Comparison of ENCODE assay signal across 2 cellular contexts in genomic region chr18:9965711-9966624, GRCh38.
TF ChIP-seq lines count a peak whose summit lies in the region.

No MANE protein-coding gene starts in this region.

TF ChIP-seq in IMR-90, 13 proteins besides CTCF, POLR2A, EP300 and RAD21:
- TF ChIP-seq SMC3 (IDR thresholded peaks at IDR 0.05; ENCODE audit: low read depth, low read length) = no peak
- no peak for TF ChIP-seq MAZ (IDR thresholded peaks at IDR 0.05; ENCODE audit: borderline replicate concordance, low read depth, low read length)
- no peak for TF ChIP-seq MAFK (IDR thresholded peaks at IDR 0.05; ENCODE audit: low read depth, low read length)
- no peak for TF ChIP-seq NFE2L2 (IDR thresholded peaks at IDR 0.05; ENCODE audit: low read depth, low read length)
- peak; percentile 65 for TF ChIP-seq CEBPB (IDR thresholded peaks at IDR 0.05; ENCODE audit: low read depth, low read length)

TF ChIP-seq in K562, 482 proteins besides CTCF, POLR2A, EP300 and RAD21 (continues in another document):
- 0 out of 2 replicates have a peak, but pooled peaks have one; percentile 9 for TF ChIP-seq CREM (IDR thresholded peaks at IDR 0.05; ENCODE audit: low read depth)
- no peak for TF ChIP-seq KAT2B (IDR thresholded peaks at IDR 0.05; ENCODE audit: low read depth, low read length)
- no peak for TF ChIP-seq ZBTB7A (IDR thresholded peaks at IDR 0.05; ENCODE audit: borderline replicate concordance, control insufficient read depth, low read depth, low read length)
- TF ChIP-seq ARHGAP35 (IDR thresholded peaks at IDR 0.05; ENCODE audit: partially characterized antibody) = no peak
- TF ChIP-seq LARP7 (IDR thresholded peaks at IDR 0.05) = no peak
- no peak for TF ChIP-seq THAP7 (CRISPR knock-in tag; IDR thresholded peaks at IDR 0.05)
- TF ChIP-seq ZNF696 (CRISPR knock-in tag; conservative IDR thresholded peaks at IDR 0.05) = no peak
- no peak for TF ChIP-seq ZKSCAN3 (CRISPR knock-in tag; IDR thresholded peaks at IDR 0.05)
- TF ChIP-seq ZNF280A (IDR thresholded peaks at IDR 0.05; ENCODE audit: low read depth, partially characterized antibody) = no peak
- peak; percentile 78; the same call in 1 of the 2 replicates for TF ChIP-seq ATF4 (CRISPR knock-in tag; IDR thresholded peaks at IDR 0.05)
- peak in 1 of 2 experiments; percentile 94; a peak in 2 of 4 replicates for TF ChIP-seq MLLT1 (IDR thresholded peaks at IDR 0.05)
- TF ChIP-seq KDM1A (IDR thresholded peaks at IDR 0.05) = 0 out of 4 replicates have a peak, but pooled peaks have one; percentile 6 to 7
- peak; percentile 20 for TF ChIP-seq PRDM10 (IDR thresholded peaks at IDR 0.05; ENCODE audit: partially characterized antibody)
- TF ChIP-seq SMARCE1 (IDR thresholded peaks at IDR 0.05) = peak; percentile 71; the same call in 1 of the 2 replicates
- TF ChIP-seq CHD2 (IDR thresholded peaks at IDR 0.05; ENCODE audit: low read depth, low read length) = no peak
- no peak for TF ChIP-seq ZBTB9 (CRISPR knock-in tag; IDR thresholded peaks at IDR 0.05)
- no peak for TF ChIP-seq ZSCAN29 (IDR thresholded peaks at IDR 0.05)
- TF ChIP-seq MEIS2 (IDR thresholded peaks at IDR 0.05; ENCODE audit: partially characterized antibody) = peak; percentile 83
- no peak for TF ChIP-seq TCF15 (CRISPR knock-in tag; IDR thresholded peaks at IDR 0.05)
- TF ChIP-seq CREB5 (CRISPR knock-in tag; IDR thresholded peaks at IDR 0.05) = no peak
- 0 out of 2 replicates have a peak, but pooled peaks have one; percentile 19 for TF ChIP-seq ZNF263 (CRISPR knock-in tag; IDR thresholded peaks at IDR 0.05; ENCODE audit: borderline replicate concordance)
- peak; percentile 69; the same call in 1 of the 2 replicates for TF ChIP-seq SMARCA4 (IDR thresholded peaks at IDR 0.05)
- TF ChIP-seq HES1 (IDR thresholded peaks at IDR 0.05; ENCODE audit: low read depth) = peak; percentile 92
- no peak for TF ChIP-seq ZNF655 (CRISPR knock-in tag; IDR thresholded peaks at IDR 0.05)
- TF ChIP-seq RBM22 (IDR thresholded peaks at IDR 0.05; ENCODE audit: low read depth, low read length, poor library complexity, severe bottlenecking) = no peak
- no peak for TF ChIP-seq ZNF280B (CRISPR knock-in tag; IDR thresholded peaks at IDR 0.05)
- no peak for TF ChIP-seq TFAM (CRISPR knock-in tag; conservative IDR thresholded peaks at IDR 0.05)
- TF ChIP-seq HIVEP1 (CRISPR knock-in tag; IDR thresholded peaks at IDR 0.05) = no peak
- TF ChIP-seq FOSL1 (tag; conservative IDR thresholded peaks at IDR 0.05) = peak; percentile 42; the same call in 1 of the 2 replicates
- no peak for TF ChIP-seq THAP12 (CRISPR knock-in tag; IDR thresholded peaks at IDR 0.05)
- TF ChIP-seq CTBP1 (IDR thresholded peaks at IDR 0.05; ENCODE audit: borderline replicate concordance) = peak; percentile 84
- no peak; the same call in 1 of the 2 replicates for TF ChIP-seq SOX6 (IDR thresholded peaks at IDR 0.05)
- 0 out of 2 replicates have a peak, but pooled peaks have one; percentile 39 for TF ChIP-seq PHB (CRISPR knock-in tag; IDR thresholded peaks at IDR 0.05)
- peak; percentile 63 for TF ChIP-seq ETV1 (tag; conservative IDR thresholded peaks at IDR 0.05; ENCODE audit: low read depth)
- no peak for TF ChIP-seq CC2D1A (IDR thresholded peaks at IDR 0.05)
- TF ChIP-seq SMARCC2 (IDR thresholded peaks at IDR 0.05; ENCODE audit: low read depth) = no peak
- peak; percentile 73 for TF ChIP-seq ZNF740 (CRISPR knock-in tag; IDR thresholded peaks at IDR 0.05)
- TF ChIP-seq ZNF740 (tag; IDR thresholded peaks at IDR 0.05) = peak in 1 of 2 experiments; percentile 75; a peak in 2 of 4 replicates
- no peak for TF ChIP-seq NR4A1 (CRISPR knock-in tag; IDR thresholded peaks at IDR 0.05)
- TF ChIP-seq NR4A1 (tag; IDR thresholded peaks at IDR 0.05) = no peak
- TF ChIP-seq CBFA2T3 (IDR thresholded peaks at IDR 0.05) = no peak
